In the genomic region with DNA sequence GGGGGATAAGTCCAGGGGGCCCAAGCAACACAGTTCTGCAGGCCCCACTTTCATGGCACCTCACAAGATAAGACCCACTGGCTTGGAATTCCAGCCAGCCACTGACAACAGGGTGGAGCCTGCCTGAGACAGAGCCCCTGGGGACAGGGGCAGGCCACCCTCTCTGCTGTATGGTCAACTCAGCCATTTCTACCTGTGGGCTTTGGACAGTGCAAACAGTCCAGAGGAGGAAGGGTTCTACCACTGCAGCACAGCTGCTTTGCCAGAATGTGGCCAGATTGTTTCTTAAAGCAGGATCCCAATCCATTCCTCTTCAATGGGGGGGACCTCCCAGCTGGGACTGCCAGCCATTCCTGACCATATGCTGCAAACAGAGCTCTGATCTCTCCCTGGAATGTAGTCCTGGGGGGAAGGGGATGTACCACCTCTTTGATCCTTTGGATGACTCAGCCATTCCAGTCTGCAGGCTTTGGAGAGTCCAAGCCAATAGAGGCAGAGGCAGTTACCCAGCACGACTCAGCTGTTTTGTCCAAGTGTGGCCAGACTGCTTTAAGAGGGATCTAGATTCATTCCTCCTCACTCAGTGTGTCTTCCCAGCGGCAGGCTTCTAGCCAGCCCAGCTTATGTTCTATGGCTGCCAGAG, we compare ENCODE assay signal across 1 cellular context.
TF ChIP-seq lines count a peak whose summit lies in the region.

No MANE protein-coding gene starts in this region.

TF ChIP-seq in H1, 55 proteins besides CTCF, POLR2A, EP300 and RAD21:
- TF ChIP-seq TEAD4 (IDR thresholded peaks at IDR 0.05; ENCODE audit: low read depth, low read length) (peak; percentile 81), RBBP5 (IDR thresholded peaks at IDR 0.05; ENCODE audit: borderline replicate concordance, low read depth, low read length) (no peak), MAFK (IDR thresholded peaks at IDR 0.05; ENCODE audit: low read depth, low read length) (peak; percentile 88), BACH1 (IDR thresholded peaks at IDR 0.05; ENCODE audit: low read length) (peak; percentile 98)
